ENCODE assay signal across 3 cellular contexts in genomic region chr6:107520706-107521105, GRCh38. TPM values are rescaled to one million over a fixed set of nuclear protein-coding genes. Genes with fewer than 3 reads are reported as not detected.
"Had no signal": no experiment of that assay in that cellular context is flagged by ENCODE, and none has a peak within 500 bp of the region (broad histone marks: within the 10 kb centered on the region; RNA-seq: fewer than 3 reads in every experiment).

No MANE protein-coding gene starts in this region.

RNA-seq across cellular contexts. Expression of gene SOBP, which starts 30.8 kb away (rescaled TPM):
- total RNA-seq: foreskin keratinocyte had no signal
- polyA plus RNA-seq: foreskin keratinocyte, immature natural killer cell, mammary epithelial cell had no signal
